In the genomic region with DNA sequence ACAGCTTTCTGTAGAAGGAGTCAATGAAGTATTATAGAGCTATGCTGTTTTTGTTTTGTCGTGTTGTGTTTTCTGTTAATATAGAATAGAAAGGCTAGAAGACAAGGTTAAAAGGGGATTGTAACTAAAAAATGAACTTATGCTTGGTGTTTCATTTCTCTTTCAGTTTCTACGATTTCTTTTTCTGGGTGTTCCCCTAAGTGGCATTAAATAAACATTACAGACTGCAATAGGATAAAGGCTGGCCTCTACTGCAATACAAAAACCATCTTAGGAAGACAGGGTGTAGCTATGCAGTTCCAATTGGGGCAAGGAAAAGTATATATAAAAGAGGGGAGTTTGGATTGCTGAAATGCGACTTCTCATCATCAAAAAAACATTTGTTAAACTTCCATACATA, we compare ENCODE assay signal across 28 cellular contexts.
"Had no signal": no experiment of that assay in that cellular context is flagged by ENCODE, and none has a peak within 500 bp of the region (broad histone marks: within the 10 kb centered on the region; RNA-seq: fewer than 3 reads in every experiment).

No MANE protein-coding gene starts in this region.

- H3K36me3 ChIP-seq: MG63, SJCRH30 had no signal

- FAIRE-seq: RCC 7860 had no signal

- H3K27me3 ChIP-seq: MG63, SJCRH30 had no signal

- DNase-seq: Kasumi-1, MG63, NCI-H1048, NCI-H1092 treated with DMSO at 0.1 percent for 48 hours, NCI-H1105 treated with DMSO at 0.1 percent for 48 hours, NCI-H1694, NCI-H187, NCI-H2029 treated with DMSO at 0.1 percent for 48 hours, NCI-H2081 treated with DMSO at 0.1 percent for 48 hours, NCI-H2107, NCI-H2171, NCI-H226, NCI-H446 treated with DMSO at 0.1 percent for 48 hours, NCI-H510A, NCI-H524, NCI-H526, NCI-H69, NCI-H82, PC-9, SHP77, SIG-M5 had no signal

- H3K27ac ChIP-seq: PC-9, RWPE1, SJCRH30, SK-N-MC had no signal

- H3K9me3 ChIP-seq: MG63, SJCRH30 had no signal

- ATAC-seq: Panc1, Right ventricle myocardium inferior, SK-N-SH treated with all-trans-retinoic acid at 6 μM for 48 hours had no signal

- H3K4me2 ChIP-seq: PC-9 had no signal

- H3K4me3 ChIP-seq: MG63, PC-9, SJCRH30, SK-N-MC had no signal

- H2AFZ ChIP-seq: PC-9 had no signal
